Comparison of ENCODE assay signal across 28 cellular contexts in the genomic region with DNA sequence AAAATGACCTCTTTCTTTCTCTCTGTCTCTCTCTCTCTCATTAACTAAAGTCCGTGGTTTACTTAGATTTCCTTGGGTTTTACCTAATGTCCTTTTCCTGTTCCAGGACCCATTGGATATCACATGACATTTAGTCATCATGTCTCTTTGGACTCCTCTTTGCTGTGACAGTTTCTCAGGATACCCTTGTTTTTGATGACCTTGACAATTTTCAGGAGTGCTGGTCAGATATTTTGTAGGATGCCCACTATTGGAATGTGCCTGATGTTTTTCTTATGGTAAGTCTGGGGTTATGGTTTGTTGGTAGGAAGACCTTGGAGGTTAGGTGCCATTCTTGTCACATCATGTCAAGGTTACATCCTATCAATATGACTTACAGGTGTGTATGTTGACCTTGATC.
"Had no signal": no experiment of that assay in that cellular context is flagged by ENCODE, and none has a peak within 500 bp of the region (broad histone marks: within the 10 kb centered on the region; RNA-seq: fewer than 3 reads in every experiment).

No MANE protein-coding gene starts in this region.

- H3K4me2 ChIP-seq: hepatocyte had no signal

- H3K27ac ChIP-seq: colonic mucosa, coronary artery, dorsolateral prefrontal cortex, epithelial cell of prostate, esophagus muscularis mucosa, esophagus squamous epithelium, foreskin keratinocyte, gastrocnemius medialis, gastroesophageal sphincter, heart left ventricle, heart right ventricle, hepatocyte had no signal

- H2AFZ ChIP-seq: hepatocyte had no signal

- DNase-seq: colonic mucosa; dermis blood vessel endothelial cell; dorsolateral prefrontal cortex; effector CD4-positive, alpha-beta T cell; effector CD8-positive, alpha-beta T cell; effector memory CD4-positive, alpha-beta T cell; effector memory CD8-positive, alpha-beta T cell; endodermal cell; erythroblast; esophagus squamous epithelium; foreskin fibroblast; foreskin keratinocyte; foreskin melanocyte; gastrocnemius medialis; glutamatergic neuron; head of caudate nucleus; heart left ventricle; heart right ventricle had no signal

- ATAC-seq: effector memory CD8-positive, alpha-beta T cell; esophagus mucosa; gastrocnemius medialis; gastroesophageal sphincter; heart left ventricle; heart right ventricle had no signal

- H3K36me3 ChIP-seq: colonic mucosa, esophagus muscularis mucosa, esophagus squamous epithelium, gastrocnemius medialis, gastroesophageal sphincter, heart left ventricle, heart right ventricle had no signal

- H3K9me3 ChIP-seq: colonic mucosa, esophagus muscularis mucosa, gastrocnemius medialis had no signal

- FAIRE-seq: colon, endometrium, endothelial cell of umbilical vein, frontal cortex had no signal

- H3K27me3 ChIP-seq: colonic mucosa, dorsolateral prefrontal cortex, esophagus muscularis mucosa, esophagus squamous epithelium, foreskin keratinocyte, gastrocnemius medialis, gastroesophageal sphincter, heart left ventricle, heart right ventricle, hepatocyte had no signal

- H3K4me1 ChIP-seq: colonic mucosa, esophagus muscularis mucosa, esophagus squamous epithelium, foreskin keratinocyte, gastrocnemius medialis, gastroesophageal sphincter, heart left ventricle, heart right ventricle had no signal

- H3K79me2 ChIP-seq: hepatocyte had no signal

- H3K4me3 ChIP-seq: colonic mucosa, coronary artery, dorsolateral prefrontal cortex, esophagus muscularis mucosa, esophagus squamous epithelium, gastrocnemius medialis, gastroesophageal sphincter, heart left ventricle, heart right ventricle, hepatocyte had no signal
